1 cellular context compared by ENCODE assay signal in genomic region chr11:17258670-17259069, GRCh38.
A peak's percentile ranks its signal among the peaks of the same experiment; 100 is the strongest.
TF ChIP-seq lines count a peak whose summit lies in the region.

No MANE protein-coding gene starts in this region.

TF ChIP-seq in K562, 482 proteins besides CTCF, POLR2A, EP300 and RAD21 (continued from another document):
- TF ChIP-seq CHAMP1 (IDR thresholded peaks at IDR 0.05) (0 out of 2 replicates have a peak, but pooled peaks have one; percentile 46), ZNF780A (CRISPR knock-in tag; IDR thresholded peaks at IDR 0.05) (no peak)
